Comparison of ENCODE assay signal across 8 cellular contexts in the genomic region with DNA sequence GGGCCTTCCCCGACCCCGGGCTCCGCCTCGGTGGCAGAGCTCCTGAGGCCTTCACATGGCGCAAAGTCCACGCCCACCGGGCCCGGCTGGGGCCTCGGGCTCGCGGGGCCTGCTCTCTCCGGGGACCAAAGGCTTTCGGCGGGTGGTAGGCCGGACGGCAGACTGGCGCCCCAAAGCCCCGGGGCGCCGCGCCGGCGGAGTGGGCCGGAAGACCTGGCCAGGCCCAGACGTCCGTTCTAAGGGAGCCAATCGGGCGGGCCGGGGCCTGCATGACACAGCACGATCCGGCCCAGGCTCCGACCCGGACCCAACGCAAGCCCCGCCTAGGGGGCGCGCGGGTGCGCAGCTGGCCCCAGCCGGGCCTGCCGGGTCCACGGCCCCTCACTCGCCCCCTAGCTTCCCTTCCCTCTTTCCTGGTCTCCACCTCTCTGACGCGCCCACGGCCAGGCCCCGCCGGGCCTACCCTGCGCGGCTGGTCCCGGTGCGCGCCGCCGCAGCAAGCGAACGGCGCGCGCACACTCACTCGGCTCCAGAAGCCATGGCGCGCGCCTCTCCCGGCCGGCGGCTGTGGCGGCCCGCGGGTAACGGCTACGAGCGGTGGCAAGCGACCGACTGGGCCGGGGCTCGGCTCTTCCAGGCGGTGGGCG. TPM values are rescaled to one million over a fixed set of nuclear protein-coding genes. Genes with fewer than 3 reads are reported as not detected.
DNase-seq lines count a peak whose midpoint lies in the region; ATAC-seq and TF ChIP-seq lines count a peak whose summit lies in the region.

No MANE protein-coding gene starts in this region.

- peak overlapping the region; percentile 95 for H3K4me3 ChIP-seq in GM12875 (ENCODE audit: low read depth, low read length)
- peak overlapping the region; percentile 70 for H3K4me3 ChIP-seq in NB4 (ENCODE audit: low read depth, low read length)
- peak overlapping the region; percentile 61 to 93 for H3K4me3 ChIP-seq in aorta (ENCODE audit: low read length in 2 of 2)

- intact Hi-C loops in aorta (cut with DNase I): loop anchor here (5.0 to 10.0 kb wide), 3 partner anchors 75 to 407 kb away; a partner anchor contains a TSS

- H3K27ac ChIP-seq in aorta (ENCODE audit: low read depth in 1 of 2, low read length in 2 of 2): peak overlapping the region; percentile 93 to 98

- peak overlapping the region; percentile 92 for H3K27ac Mint-ChIP-seq in T-helper 17 cell

- H3K27me3 Mint-ChIP-seq in T-helper 17 cell: no peaks in the 10 kb centered on the region

- ATAC-seq in HG02610 (IDR thresholded peaks at IDR 0.05; ENCODE audit: unreplicated experiment): peak; percentile 46
- peak; percentile 57 for ATAC-seq in T-helper 17 cell
- peak; percentile 90 for ATAC-seq in aorta (ENCODE audit: low FRiP score)

- H3K9me3 ChIP-seq in T-helper 17 cell (ENCODE audit: control insufficient read depth, low read length, poor library complexity, severe bottlenecking): no peaks in the 10 kb centered on the region
- no peaks in the 10 kb centered on the region for H3K9me3 ChIP-seq in aorta (ENCODE audit: control insufficient read depth, low read length)

- peak; percentile 98 for DNase-seq in NB4 (ENCODE audit: low read depth)
- peak; percentile 62 to 72 (median 68) for DNase-seq in T-helper 17 cell
- peak in 57 of 58 donors; percentile 4 to 81 (median 67) for DNase-seq in anterior cingulate cortex (lab: John Stamatoyannopoulos, UW)
- DNase-seq in hepatic stellate cell (ENCODE audit: low spot score): peak; percentile 85
- peak; percentile 42 for DNase-seq in renal cortical epithelial cell (ENCODE audit: low read depth)
- DNase-seq in aorta: peak; percentile 90 to 94

- no peak for TF ChIP-seq POLR2A in NB4 (IDR thresholded peaks at IDR 0.05; ENCODE audit: extremely low read depth, insufficient read length)

- H3K4me1 ChIP-seq in aorta (ENCODE audit: control insufficient read depth in 1 of 2, insufficient read depth in 2 of 2, low read length in 2 of 2): peaks cover 0 to 4% of the 10 kb centered on the region in 2 donors

- 0% methylated on average over 43 to 79 of the region's 79 CpGs for WGBS in aorta, 2 donors

- no peaks in the 10 kb centered on the region for H3K27me3 ChIP-seq in aorta (ENCODE audit: control insufficient read depth in 1 of 2, insufficient read depth in 2 of 2, low read length in 1 of 2)

- H3K36me3 ChIP-seq in aorta (ENCODE audit: control insufficient read depth in 1 of 2, insufficient read depth in 2 of 2, low read length in 1 of 2): peaks cover 0 to 4% of the 10 kb centered on the region in 2 donors

- peaks cover 6% of the 10 kb centered on the region for H3K36me3 Mint-ChIP-seq in T-helper 17 cell (ENCODE audit: low read depth)

- H3K4me3 Mint-ChIP-seq in T-helper 17 cell: peak overlapping the region; percentile 92

- TF ChIP-seq CTCF in GM12875 (IDR thresholded peaks at IDR 0.05; ENCODE audit: borderline replicate concordance, insufficient read depth, low read depth, low read length) (peak; percentile 41), NB4 (IDR thresholded peaks at IDR 0.05; ENCODE audit: low read depth, low read length) (peak; percentile 64)

- peaks cover 45% of the 10 kb centered on the region for H3K4me1 Mint-ChIP-seq in T-helper 17 cell

RNA-seq across cellular contexts. Expression of a gene that starts 0.5 kb away (rescaled TPM):
- total RNA-seq in T-helper 17 cell: 100 to 1,000 TPM; 222 to 238 TPM
- 396 and 420 TPM in 2 replicates for total RNA-seq in renal cortical epithelial cell
- 100 to 1,000 TPM; 187 to 192 TPM for total RNA-seq in aorta
- 10 to 100 TPM; 50.5 to 70.9 TPM for polyA plus RNA-seq in aorta

RNA-seq across cellular contexts. Expression of a gene that starts 7.8 kb away (rescaled TPM):
- total RNA-seq in T-helper 17 cell (10 to 100 TPM; 18.8 to 23.6 TPM), renal cortical epithelial cell (6.7 and 13.0 TPM in 2 replicates), aorta (10 to 100 TPM in 1 of 2 donors, 1 to 10 TPM in 1; 7.8 to 17.8 TPM)
- 10 to 100 TPM in 1 of 2 donors, 1 to 10 TPM in 1; 3.6 to 17.3 TPM for polyA plus RNA-seq in aorta

RNA-seq across cellular contexts. Expression of a gene that starts 24.5 kb away (rescaled TPM):
- total RNA-seq in T-helper 17 cell (10 to 100 TPM; 19.1 to 20.4 TPM), renal cortical epithelial cell (16.5 and 30.6 TPM in 2 replicates), aorta (10 to 100 TPM; 12.0 to 16.8 TPM)
- 10 to 100 TPM in 1 of 2 donors, 1 to 10 TPM in 1; 8.8 to 22.5 TPM for polyA plus RNA-seq in aorta

RNA-seq across cellular contexts. Expression of a gene that starts 31.0 kb away (rescaled TPM):
- 10 to 100 TPM; 41.0 to 44.2 TPM for total RNA-seq in T-helper 17 cell
- 128 and 235 TPM in 2 replicates for total RNA-seq in renal cortical epithelial cell
- total RNA-seq in aorta: 10 to 100 TPM; 47.2 to 49.2 TPM
- polyA plus RNA-seq in aorta: 10 to 100 TPM; 74.5 to 85.3 TPM

RNA-seq across cellular contexts. Expression of a gene that starts 43.7 kb away (rescaled TPM):
- total RNA-seq in T-helper 17 cell (10 to 100 TPM in 1 of 2 donors, 1 to 10 TPM in 1; 9.8 to 11.6 TPM), renal cortical epithelial cell (32.1 and 36.9 TPM in 2 replicates), aorta (10 to 100 TPM; 25.4 to 29.6 TPM)
- polyA plus RNA-seq in aorta: 10 to 100 TPM; 11.8 to 34.0 TPM

Comparison
In these comparisons a context has a peak if more than half of its experiments do, and no peak if none do; other contexts are left out.
1. Peak in every context shown above with its lines: DNase-seq, ATAC-seq, H3K4me3 ChIP-seq and H3K27ac ChIP-seq.
2. DNase-seq: peak in every context shown above with its lines; median percentile 98 in NB4; 92 in aorta; 85 in hepatic stellate cell; 68 in T-helper 17 cell; 67 in anterior cingulate cortex; 42 in renal cortical epithelial cell.